14 cellular contexts compared by ENCODE assay signal in genomic region chr11:69744435-69744834, GRCh38. TPM values are rescaled to one million over a fixed set of nuclear protein-coding genes. Genes with fewer than 3 reads are reported as not detected.
DNase-seq lines count a peak whose midpoint lies in the region; ATAC-seq, FAIRE-seq and TF ChIP-seq lines count a peak whose summit lies in the region.
"Had no signal": no experiment of that assay in that cellular context is flagged by ENCODE, and none has a peak within 500 bp of the region (broad histone marks: within the 10 kb centered on the region; RNA-seq: fewer than 3 reads in every experiment).

No MANE protein-coding gene starts in this region.

- no peaks in the 10 kb centered on the region for H3K9me3 Mint-ChIP-seq in chondrocyte (ENCODE audit: low read depth)

- H3K9me3 ChIP-seq in stomach, result no peaks in the 10 kb centered on the region

- peak; percentile 44 for DNase-seq in ACHN
- DNase-seq in HTR-8/SVneo (ENCODE audit: insufficient read length, low spot score), result peak; percentile 87
- no peak for DNase-seq in chondrocyte (ENCODE audit: low spot score)
- DNase-seq in islet precursor cell, result peak; percentile 96
- DNase-seq in stimulated activated CD4-positive, alpha-beta T cell treated with anti-CD3 and anti-CD28 coated beads, Interleukin-12 subunit alpha, Interleukin-12 subunit beta, amount 100 ng/mL, for 4 hours, result no peak
- DNase-seq in stomach, result no peak
- no peak for DNase-seq in NCI-H345 (lab: John Stamatoyannopoulos, UW)
- DNase-seq: aorta; erythroblast; NCI-H1930; nucleus accumbens; stimulated activated CD4-positive, alpha-beta T cell treated with anti-CD3 and anti-CD28 coated beads, Interleukin-4, amount 100 ng/mL, for 24 hours had no signal

- no peak for TF ChIP-seq EP300 in stomach (IDR thresholded peaks at IDR 0.05)

- peak; percentile 90 for FAIRE-seq in HTR-8/SVneo (lab: Jason Lieb, UNC)

- peaks cover 19% of the 10 kb centered on the region for H3K4me1 Mint-ChIP-seq in chondrocyte (ENCODE audit: low read depth)

- no peak for TF ChIP-seq POLR2A in stomach (IDR thresholded peaks at IDR 0.05)

- no peaks in the 10 kb centered on the region for H3K4me1 ChIP-seq in stomach

- TF ChIP-seq CTCF in chondrocyte (IDR thresholded peaks at IDR 0.05) (no peak), stomach (IDR thresholded peaks at IDR 0.05) (no peak)

- no peak overlapping the region for H3K4me3 ChIP-seq in stomach

- H3K27me3 Mint-ChIP-seq in chondrocyte (ENCODE audit: low read depth), result no peaks in the 10 kb centered on the region

- H3K27ac ChIP-seq in stomach, result no peak overlapping the region

- in situ Hi-C loops in ACHN (cut with HindIII; ENCODE audit: low pct_ligation_motif_present, low pct_unique_long_range_greater_than_20kb, low sequenced_read_pairs), result no loop called here

- peak overlapping the region; percentile 8 for H3K4me3 Mint-ChIP-seq in chondrocyte (ENCODE audit: unreplicated experiment)

- 43 to 61% (median 54%) methylated on average over 7 of the region's 7 CpGs for WGBS in stomach, 5 donors

- H3K36me3 Mint-ChIP-seq in chondrocyte (ENCODE audit: low read depth), result no peaks in the 10 kb centered on the region

- H3K27me3 ChIP-seq in stomach, result peaks cover 0 to 43% (median 4%) of the 10 kb centered on the region in 3 donors

- ATAC-seq in HG03342 (IDR thresholded peaks at IDR 0.05; ENCODE audit: unreplicated experiment), result no peak
- ATAC-seq: left lobe of liver had no signal

- H3K36me3 ChIP-seq in stomach, result no peaks in the 10 kb centered on the region

- H3K27ac Mint-ChIP-seq in chondrocyte (ENCODE audit: unreplicated experiment), result peak overlapping the region; percentile 95

- intact Hi-C loops in stomach (cut with DNase I; ENCODE audit: low total_unique reads), result no loop called here

RNA-seq across cellular contexts. Expression of gene FGF4, which starts 30.7 kb away (rescaled TPM):
- total RNA-seq in chondrocyte (not detected in 3 replicates), stomach (not detected)
- not detected for polyA plus RNA-seq in stomach
- total RNA-seq: aorta, left lobe of liver had no signal

RNA-seq across cellular contexts. Expression of gene FGF19, which starts 40.6 kb away (rescaled TPM):
- total RNA-seq in chondrocyte, result not detected in 3 replicates
- total RNA-seq in stomach, result not detected
- polyA plus RNA-seq in stomach, result not detected
- total RNA-seq: aorta had no signal
- polyA plus RNA-seq: aorta had no signal

Comparison
In these comparisons a context has a peak if more than half of its experiments do, and no peak if none do; other contexts are left out.
1. DNase-seq: peak in ACHN (single experiment), HTR-8/SVneo (single experiment) and islet precursor cell (single experiment); none in chondrocyte (single experiment), stimulated activated CD4-positive, alpha-beta T cell treated with anti-CD3 and anti-CD28 coated beads, Interleukin-12 subunit alpha, Interleukin-12 subunit beta, amount 100 ng/mL, for 4 hours (single experiment), stomach (single experiment) and NCI-H345 (single experiment).